ENCODE assay signal across 9 cellular contexts in genomic region chr2:73253901-73254300, GRCh38. TPM values are rescaled to one million over a fixed set of nuclear protein-coding genes. Genes with fewer than 3 reads are reported as not detected.
DNase-seq lines count a peak whose midpoint lies in the region; ATAC-seq and TF ChIP-seq lines count a peak whose summit lies in the region.
"Had no signal": no experiment of that assay in that cellular context is flagged by ENCODE, and none has a peak within 500 bp of the region (broad histone marks: within the 10 kb centered on the region; RNA-seq: fewer than 3 reads in every experiment).

No MANE protein-coding gene starts in this region.

- no peaks in the 10 kb centered on the region for H3K4me1 ChIP-seq in DND-41 (ENCODE audit: insufficient read depth, low read length)
- H3K4me1 ChIP-seq in adrenal gland (replicated peaks in 1 of 2) = peaks cover 17 to 32% of the 10 kb centered on the region in 2 donors
- no peaks in the 10 kb centered on the region for H3K4me1 ChIP-seq in right cardiac atrium (ENCODE audit: control insufficient read depth, insufficient read depth, low read length)
- no peaks in the 10 kb centered on the region for H3K4me1 ChIP-seq in SJCRH30
- H3K4me1 ChIP-seq in suprapubic skin = no peaks in the 10 kb centered on the region

- no peaks in the 10 kb centered on the region for H3K79me2 ChIP-seq in DND-41 (ENCODE audit: insufficient read depth, low read length)

- H3K4me3 ChIP-seq in DND-41 (ENCODE audit: low read depth in 1 of 2, low read length in 2 of 2) = no peak overlapping the region
- no peak overlapping the region for H3K4me3 ChIP-seq in NB4 (ENCODE audit: low read depth, low read length)
- no peak overlapping the region for H3K4me3 ChIP-seq in adrenal gland
- no peak overlapping the region for H3K4me3 ChIP-seq in right cardiac atrium (ENCODE audit: low read length)
- H3K4me3 ChIP-seq in SJCRH30 = no peak overlapping the region
- no peak overlapping the region for H3K4me3 ChIP-seq in suprapubic skin

- H3K9ac ChIP-seq in DND-41 (ENCODE audit: low read depth, low read length) = no peak overlapping the region

- 41 to 57% (median 51%) methylated on average over 2 to 3 of the region's 3 CpGs for WGBS in adrenal gland, 4 donors
- 93% methylated on average over 3 of the region's 3 CpGs for WGBS in right cardiac atrium
- 86% methylated on average over 3 of the region's 3 CpGs for WGBS in suprapubic skin

- no peak for TF ChIP-seq EP300 in suprapubic skin (IDR thresholded peaks at IDR 0.05)

- H3K9me3 ChIP-seq in DND-41 (ENCODE audit: insufficient read depth, low read length, severe bottlenecking) = no peaks in the 10 kb centered on the region
- no peaks in the 10 kb centered on the region for H3K9me3 ChIP-seq in adrenal gland (replicated peaks in 1 of 3)
- no peaks in the 10 kb centered on the region for H3K9me3 ChIP-seq in right cardiac atrium (ENCODE audit: control insufficient read depth, low read length)
- H3K9me3 ChIP-seq in SJCRH30 (replicated peaks) = no peaks in the 10 kb centered on the region
- no peaks in the 10 kb centered on the region for H3K9me3 ChIP-seq in suprapubic skin

- TF ChIP-seq POLR2A in NB4 (IDR thresholded peaks at IDR 0.05; ENCODE audit: extremely low read depth, insufficient read length) (peak; percentile 7), adrenal gland (IDR thresholded peaks at IDR 0.05) (peak in 1 of 2 donors; percentile 17), suprapubic skin (IDR thresholded peaks at IDR 0.05) (no peak)

- H2AFZ ChIP-seq in DND-41 (ENCODE audit: low read depth, low read length) = no peak overlapping the region

- intact Hi-C loops in adrenal gland (cut with DNase I) = no loop called here
- intact Hi-C loops in right cardiac atrium (cut with DNase I) = no loop called here

- H3K27ac ChIP-seq in DND-41 (ENCODE audit: low read length) = no peak overlapping the region
- H3K27ac ChIP-seq in adrenal gland = peak overlapping the region in 3 of 5 donors; percentile 65 to 79 (median 70)
- H3K27ac ChIP-seq in right cardiac atrium (ENCODE audit: low read length) = no peak overlapping the region
- H3K27ac ChIP-seq in SJCRH30 = no peak overlapping the region
- H3K27ac ChIP-seq in suprapubic skin = no peak overlapping the region

- H4K20me1 ChIP-seq in DND-41 (ENCODE audit: insufficient read depth, low read length) = peaks cover 45% of the 10 kb centered on the region

- DNase-seq in DND-41 = no peak
- DNase-seq in NB4 (ENCODE audit: low read depth) = peak; percentile 86
- peak; percentile 56 to 89 (median 85) for DNase-seq in adrenal gland
- no peak for DNase-seq in right cardiac atrium
- no peak for DNase-seq in SJCRH30
- DNase-seq in suprapubic skin (ENCODE audit: low spot score in 2 of 2) = no peak
- DNase-seq: NCI-H2029; stimulated activated CD4-positive, alpha-beta T cell treated with anti-CD3 and anti-CD28 coated beads, Interleukin-4, amount 100 ng/mL, for 4 hours had no signal

- H3K36me3 ChIP-seq in DND-41 (ENCODE audit: insufficient read depth, low read length) (peaks cover 84% of the 10 kb centered on the region), adrenal gland (replicated peaks in 1 of 2) (peaks cover 0 to 52% of the 10 kb centered on the region in 2 donors), SJCRH30 (peaks cover 65% of the 10 kb centered on the region), suprapubic skin (peaks cover 58% of the 10 kb centered on the region)

- H3K27me3 ChIP-seq in DND-41 (ENCODE audit: insufficient read depth, low read length, poor library complexity) = no peaks in the 10 kb centered on the region
- no peaks in the 10 kb centered on the region for H3K27me3 ChIP-seq in adrenal gland
- H3K27me3 ChIP-seq in right cardiac atrium (ENCODE audit: control insufficient read depth, insufficient read depth) = no peaks in the 10 kb centered on the region
- H3K27me3 ChIP-seq in SJCRH30 = no peaks in the 10 kb centered on the region
- no peaks in the 10 kb centered on the region for H3K27me3 ChIP-seq in suprapubic skin

- ATAC-seq in DND-41 (ENCODE audit: insufficient read depth, low read depth) (0 out of 3 replicates have a peak, but pooled peaks have one; percentile 5), right cardiac atrium (no peak)

- TF ChIP-seq CTCF in DND-41 (IDR thresholded peaks at IDR 0.05; ENCODE audit: borderline replicate concordance, extremely low read depth, low read length, poor library complexity, severe bottlenecking) (no peak), NB4 (IDR thresholded peaks at IDR 0.05; ENCODE audit: low read depth, low read length) (no peak), adrenal gland (IDR thresholded peaks at IDR 0.05) (no peak), suprapubic skin (IDR thresholded peaks at IDR 0.05) (no peak)

- no peak overlapping the region for H3K4me2 ChIP-seq in DND-41 (ENCODE audit: insufficient read depth, low read length)

RNA-seq across cellular contexts. Expression of gene CCT7, which starts 19.8 kb away (rescaled TPM):
- total RNA-seq in adrenal gland (100 to 1,000 TPM; 203 to 581 (median 294) TPM), right cardiac atrium (100 to 1,000 TPM; 190 to 226 (median 213) TPM), suprapubic skin (100 to 1,000 TPM in 3 of 4 donors, 10 to 100 TPM in 1; 99.7 to 175 (median 158) TPM)
- polyA plus RNA-seq in adrenal gland (100 to 1,000 TPM; 120 to 424 (median 246) TPM), right cardiac atrium (210 TPM)
- total RNA-seq in SJCRH30 (2014; rRNA removed; shearing (Covaris generic)) = 815 and 876 TPM in 2 replicates

RNA-seq across cellular contexts. Expression of gene PRADC1, which starts 20.9 kb away (rescaled TPM):
- total RNA-seq in adrenal gland = 10 to 100 TPM; 24.4 to 76.3 (median 33.3) TPM
- polyA plus RNA-seq in adrenal gland = 10 to 100 TPM; 37.9 to 65.8 (median 63.2) TPM
- total RNA-seq in right cardiac atrium = 10 to 100 TPM; 73.7 to 91.3 (median 82.5) TPM
- 134 TPM for polyA plus RNA-seq in right cardiac atrium
- 28.9 and 42.0 TPM in 2 replicates for total RNA-seq in SJCRH30 (2014; rRNA removed; shearing (Covaris generic))
- 10 to 100 TPM in 3 of 4 donors, 1 to 10 TPM in 1; 7.4 to 34.8 (median 25.3) TPM for total RNA-seq in suprapubic skin

RNA-seq across cellular contexts. Expression of gene FBXO41, which starts 30.4 kb away (rescaled TPM):
- 1 to 10 TPM; 4.4 to 8.1 (median 6.0) TPM for total RNA-seq in adrenal gland
- 10 to 100 TPM in 1 of 3 donors, 1 to 10 TPM in 2; 1.8 to 12.0 (median 3.7) TPM for polyA plus RNA-seq in adrenal gland
- 1 to 10 TPM; 1.8 to 3.5 (median 2.3) TPM for total RNA-seq in right cardiac atrium
- 1.8 TPM for polyA plus RNA-seq in right cardiac atrium
- total RNA-seq in SJCRH30 (2014; rRNA removed; shearing (Covaris generic)) = 12.0 and 14.2 TPM in 2 replicates
- total RNA-seq in suprapubic skin = 1 to 10 TPM; 1.1 to 8.2 (median 5.7) TPM

RNA-seq across cellular contexts. Expression of gene EGR4, which starts 39.4 kb away (rescaled TPM):
- total RNA-seq in adrenal gland = under 1 TPM in 1 of 8 donors, not detected in 7; 0.30 TPM
- polyA plus RNA-seq in adrenal gland = under 1 TPM in 2 of 3 donors, not detected in 1; 0.20 to 0.32 TPM
- total RNA-seq in right cardiac atrium = not detected
- 0.48 TPM for polyA plus RNA-seq in right cardiac atrium
- total RNA-seq in SJCRH30 (2014; rRNA removed; shearing (Covaris generic)) = not detected in 2 replicates
- total RNA-seq in suprapubic skin = not detected
- total RNA-seq: subcutaneous adipose tissue had no signal

RNA-seq across cellular contexts. Expression of gene SMYD5, which starts 39.9 kb away (rescaled TPM):
- total RNA-seq in adrenal gland (10 to 100 TPM in 7 of 8 donors, 1 to 10 TPM in 1; 8.7 to 35.0 (median 27.8) TPM), right cardiac atrium (10 to 100 TPM; 13.3 to 15.3 (median 14.1) TPM), suprapubic skin (10 to 100 TPM; 17.0 to 38.4 (median 20.0) TPM)
- polyA plus RNA-seq in adrenal gland (10 to 100 TPM; 25.7 to 45.4 (median 34.7) TPM), right cardiac atrium (12.9 TPM)
- total RNA-seq in SJCRH30 (2014; rRNA removed; shearing (Covaris generic)) = 40.2 and 44.4 TPM in 2 replicates

Comparison
In these comparisons a context has a peak if more than half of its experiments do, and no peak if none do; other contexts are left out.
1. DNase-seq: peak in NB4 (single experiment) and adrenal gland (7 of 7); none in DND-41 (single experiment), right cardiac atrium (0 of 3), SJCRH30 (0 of 2) and suprapubic skin (0 of 2).
2. H3K27ac ChIP-seq: peak in adrenal gland (3 of 5); none in DND-41 (single experiment), right cardiac atrium (single experiment), SJCRH30 (single experiment) and suprapubic skin (single experiment).